In the genomic region with DNA sequence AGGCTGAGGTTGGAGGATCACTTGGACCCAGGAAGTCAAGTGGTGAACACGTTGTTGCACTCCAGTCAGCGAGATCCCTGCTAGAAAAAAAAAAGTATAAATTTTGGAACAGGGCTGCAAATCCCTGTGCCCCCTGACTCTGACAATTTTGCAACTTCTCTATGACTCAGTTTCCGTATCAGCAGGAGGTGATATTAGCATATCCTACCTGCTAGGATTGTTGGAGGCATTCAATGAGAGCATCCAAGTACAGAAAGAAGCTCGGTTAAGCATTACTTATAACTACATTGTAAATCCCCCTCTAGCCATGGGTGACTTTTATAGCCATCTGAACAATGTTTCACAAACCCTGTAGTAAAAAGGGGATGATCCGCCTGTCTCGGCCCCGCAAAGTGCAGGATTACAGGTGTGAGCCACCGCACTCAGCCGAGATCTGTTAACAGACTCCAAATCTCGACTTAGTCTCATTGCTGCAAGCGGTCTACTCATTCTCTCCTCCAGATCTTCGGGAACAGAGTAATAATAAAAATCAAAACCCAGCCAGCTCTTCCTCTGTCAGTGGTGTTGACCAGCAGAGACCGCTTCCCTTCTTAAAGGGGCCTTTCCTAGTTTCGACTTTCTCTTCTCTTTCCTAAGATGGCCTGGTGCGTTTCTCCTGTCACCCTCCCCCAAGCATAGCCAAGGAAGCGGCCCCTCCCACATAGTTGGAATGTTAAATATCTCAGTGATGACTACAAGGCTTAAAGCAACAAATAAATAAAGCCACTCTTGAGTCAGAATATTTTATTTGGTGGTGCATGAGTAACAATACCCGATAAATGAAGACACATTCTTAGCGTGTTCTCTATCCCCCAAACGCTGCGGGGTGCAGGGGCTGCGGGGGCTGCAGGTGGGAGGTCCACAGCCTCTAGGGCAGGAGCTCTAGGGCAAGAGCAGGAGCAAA, we compare ENCODE assay signal across 8 cellular contexts. TPM values are rescaled to one million over a fixed set of nuclear protein-coding genes. Genes with fewer than 3 reads are reported as not detected.
DNase-seq lines count a peak whose midpoint lies in the region; ATAC-seq, FAIRE-seq and TF ChIP-seq lines count a peak whose summit lies in the region.

No MANE protein-coding gene starts in this region.

- H3K4me1 ChIP-seq in lower lobe of right lung (peaks cover 26% of the 10 kb centered on the region), tibial artery (peaks cover 6 to 22% (median 13%) of the 10 kb centered on the region in 4 donors)

- DNase-seq in COLO829 (ENCODE audit: low spot score) (peak; percentile 94), MV-4-11 (lab: John Stamatoyannopoulos, UW) (peak; percentile 69), cerebellar cortex (ENCODE audit: low spot score) (peak; percentile 70), lower lobe of right lung (no peak), tibial artery (peak; percentile 86 to 89), NCI-H1048 (lab: John Stamatoyannopoulos, UW) (no peak), frontal cortex (ENCODE audit: low spot score in 2 of 2) (no peak), nucleus accumbens (lab: John Stamatoyannopoulos, UW) (no peak)

- no peaks in the 10 kb centered on the region for H3K9me3 ChIP-seq in lower lobe of right lung
- no peaks in the 10 kb centered on the region for H3K9me3 ChIP-seq in tibial artery

- H3K36me3 ChIP-seq in lower lobe of right lung, result no peaks in the 10 kb centered on the region
- no peaks in the 10 kb centered on the region for H3K36me3 ChIP-seq in tibial artery

- ATAC-seq in lower lobe of right lung, result peak; percentile 17 to 57

- TF ChIP-seq CTCF in lower lobe of right lung (IDR thresholded peaks at IDR 0.05), result no peak
- no peak for TF ChIP-seq CTCF in tibial artery (IDR thresholded peaks at IDR 0.05)

- H3K27ac ChIP-seq in lower lobe of right lung (peak overlapping the region; percentile 87), tibial artery (peak overlapping the region; percentile 65 to 82)

- FAIRE-seq in frontal cortex (lab: Jason Lieb, UNC), result no peak

- H3K4me3 ChIP-seq in lower lobe of right lung (peak overlapping the region; percentile 63), tibial artery (peak overlapping the region; percentile 56 to 79)

- H3K27me3 ChIP-seq in lower lobe of right lung (ENCODE audit: low read depth) (no peaks in the 10 kb centered on the region), tibial artery (no peaks in the 10 kb centered on the region)

- intact Hi-C loops in lower lobe of right lung (cut with DNase I), result no loop called here
- intact Hi-C loops in tibial artery (cut with DNase I; ENCODE audit: low total_unique reads), result no loop called here

RNA-seq across cellular contexts. Expression of gene BICRA, which starts 10.3 kb away (rescaled TPM):
- 18.3 TPM for total RNA-seq in lower lobe of right lung
- 4.1 TPM for total RNA-seq in frontal cortex

RNA-seq across cellular contexts. Expression of gene ZNF541, which starts 25.7 kb away (rescaled TPM):
- total RNA-seq in lower lobe of right lung, result 0.89 TPM
- total RNA-seq in frontal cortex, result under 0.01 TPM

Comparison
In these comparisons a context has a peak if more than half of its experiments do, and no peak if none do; other contexts are left out.
1. DNase-seq: peak in COLO829 (single experiment), MV-4-11 (single experiment), cerebellar cortex (single experiment) and tibial artery (2 of 2); none in lower lobe of right lung (single experiment), NCI-H1048 (single experiment), frontal cortex (0 of 2) and nucleus accumbens (0 of 56).